Comparison of ENCODE assay signal across 11 cellular contexts in genomic region chr1:156509424-156510035, GRCh38. TPM values are rescaled to one million over a fixed set of nuclear protein-coding genes. Genes with fewer than 3 reads are reported as not detected.
DNase-seq lines count a peak whose midpoint lies in the region; ATAC-seq and TF ChIP-seq lines count a peak whose summit lies in the region.
"Had no signal": no experiment of that assay in that cellular context is flagged by ENCODE, and none has a peak within 500 bp of the region (broad histone marks: within the 10 kb centered on the region; RNA-seq: fewer than 3 reads in every experiment).

No MANE protein-coding gene starts in this region.

- H3K4me3 Mint-ChIP-seq in natural killer cell treated with Interleukin-12 subunit alpha and Interleukin-12 subunit beta and Interleukin-15 and Interleukin-18, amount 100 ng/mL, for 72 hours, result no peak overlapping the region
- H3K4me3 Mint-ChIP-seq in natural killer cell, result no peak overlapping the region
- H3K4me3 Mint-ChIP-seq: activated naive CD8-positive, alpha-beta T cell had no signal

- H3K27ac Mint-ChIP-seq in natural killer cell treated with Interleukin-12 subunit alpha and Interleukin-12 subunit beta and Interleukin-15 and Interleukin-18, amount 100 ng/mL, for 72 hours, result peak overlapping the region; percentile 88 to 97
- H3K27ac Mint-ChIP-seq in natural killer cell, result peak overlapping the region in 1 of 2 donors; percentile 91
- H3K27ac Mint-ChIP-seq: activated naive CD8-positive, alpha-beta T cell had no signal

- no peaks in the 10 kb centered on the region for H3K9me3 Mint-ChIP-seq in natural killer cell treated with Interleukin-12 subunit alpha and Interleukin-12 subunit beta and Interleukin-15 and Interleukin-18, amount 100 ng/mL, for 72 hours
- H3K9me3 Mint-ChIP-seq in natural killer cell, result no peaks in the 10 kb centered on the region

- H3K4me1 Mint-ChIP-seq in natural killer cell treated with Interleukin-12 subunit alpha and Interleukin-12 subunit beta and Interleukin-15 and Interleukin-18, amount 100 ng/mL, for 72 hours (ENCODE audit: low read depth in 2 of 2), result peaks cover 33 to 46% of the 10 kb centered on the region in 2 donors
- H3K4me1 Mint-ChIP-seq in natural killer cell, result peaks cover 36 to 48% of the 10 kb centered on the region in 2 donors

- H3K4me3 ChIP-seq in esophagus squamous epithelium, result no peak overlapping the region
- H3K4me3 ChIP-seq in aorta (ENCODE audit: low read length in 2 of 2), result no peak overlapping the region

- 84 to 87% methylated on average over 5 to 9 of the region's 9 CpGs for WGBS in esophagus squamous epithelium, 2 donors
- 87 to 88% methylated on average over 9 of the region's 9 CpGs for WGBS in aorta, 2 donors

- intact Hi-C loops in natural killer cell (cut with micrococcal nuclease), result no loop called here
- intact Hi-C loops in esophagus squamous epithelium (cut with DNase I), result no loop called here
- intact Hi-C loops in posterior cingulate gyrus (cut with DNase I), result loop anchor here (5.0 kb wide), 2 partner anchors 63 to 83 kb away; partner anchors contain the start of genes IQGAP3 and NAXE
- intact Hi-C loops in aorta (cut with DNase I), result loop anchor here in 1 of 2 donors (5.0 kb wide), 1 partner anchor 83 kb away; the partner anchor contains the start of gene NAXE

- no peak for ATAC-seq in natural killer cell treated with Interleukin-12 subunit alpha and Interleukin-12 subunit beta and Interleukin-15 and Interleukin-18, amount 100 ng/mL, for 72 hours
- ATAC-seq in natural killer cell, result no peak
- ATAC-seq in aorta (ENCODE audit: low FRiP score), result no peak
- ATAC-seq in GM21390 (IDR thresholded peaks at IDR 0.05; ENCODE audit: unreplicated experiment), result no peak

- H3K36me3 ChIP-seq in esophagus squamous epithelium, result no peaks in the 10 kb centered on the region
- no peaks in the 10 kb centered on the region for H3K36me3 ChIP-seq in aorta (ENCODE audit: control insufficient read depth in 1 of 2, insufficient read depth in 2 of 2, low read length in 1 of 2)

- no peak for TF ChIP-seq POLR2A in esophagus squamous epithelium (IDR thresholded peaks at IDR 0.05)

- no peaks in the 10 kb centered on the region for H3K36me3 Mint-ChIP-seq in natural killer cell treated with Interleukin-12 subunit alpha and Interleukin-12 subunit beta and Interleukin-15 and Interleukin-18, amount 100 ng/mL, for 72 hours
- H3K36me3 Mint-ChIP-seq in natural killer cell, result no peaks in the 10 kb centered on the region
- H3K36me3 Mint-ChIP-seq: activated naive CD8-positive, alpha-beta T cell had no signal

- H3K4me1 ChIP-seq in esophagus squamous epithelium (peaks cover 8 to 73% (median 44%) of the 10 kb centered on the region in 3 donors), aorta (ENCODE audit: control insufficient read depth in 1 of 2, insufficient read depth in 2 of 2, low read length in 2 of 2) (peaks cover 0 to 2% of the 10 kb centered on the region in 2 donors)

- H3K9me3 ChIP-seq in esophagus squamous epithelium, result no peaks in the 10 kb centered on the region
- H3K9me3 ChIP-seq in aorta (ENCODE audit: control insufficient read depth, low read length), result no peaks in the 10 kb centered on the region

- peak; percentile 6 for DNase-seq in natural killer cell treated with Interleukin-12 subunit alpha and Interleukin-12 subunit beta and Interleukin-15 and Interleukin-18, amount 100 ng/mL, for 72 hours (ENCODE audit: low spot score)
- DNase-seq in natural killer cell, result no peak
- no peak for DNase-seq in esophagus squamous epithelium (lab: John Stamatoyannopoulos, UW)
- DNase-seq in posterior cingulate gyrus, result peak in 6 of 10 donors; percentile 55 to 94 (median 78)
- no peak for DNase-seq in aorta
- DNase-seq in NCI-H526 treated with DMSO at 0.1 percent for 48 hours (lab: John Stamatoyannopoulos, UW), result no peak
- no peak for DNase-seq in MV-4-11 (lab: John Stamatoyannopoulos, UW)
- DNase-seq: KBM-7, NCI-H2171 treated with DMSO at 0.1 percent for 48 hours had no signal

- no peaks in the 10 kb centered on the region for H3K27me3 Mint-ChIP-seq in natural killer cell treated with Interleukin-12 subunit alpha and Interleukin-12 subunit beta and Interleukin-15 and Interleukin-18, amount 100 ng/mL, for 72 hours
- no peaks in the 10 kb centered on the region for H3K27me3 Mint-ChIP-seq in natural killer cell (ENCODE audit: low read depth in 2 of 2)
- H3K27me3 Mint-ChIP-seq: activated naive CD8-positive, alpha-beta T cell had no signal

- H3K27ac ChIP-seq in esophagus squamous epithelium (peak overlapping the region; percentile 75 to 100 (median 90)), aorta (ENCODE audit: low read depth in 1 of 2, low read length in 2 of 2) (peak overlapping the region; percentile 87 to 98)

- no peaks in the 10 kb centered on the region for H3K27me3 ChIP-seq in esophagus squamous epithelium
- H3K27me3 ChIP-seq in aorta (ENCODE audit: control insufficient read depth in 1 of 2, insufficient read depth in 2 of 2, low read length in 1 of 2), result no peaks in the 10 kb centered on the region

- no peak for TF ChIP-seq CTCF in natural killer cell (IDR thresholded peaks at IDR 0.05)
- no peak for TF ChIP-seq CTCF in esophagus squamous epithelium (IDR thresholded peaks at IDR 0.05)

RNA-seq across cellular contexts. Expression of gene MEF2D, which starts 9.0 kb away (rescaled TPM):
- total RNA-seq in natural killer cell treated with Interleukin-12 subunit alpha and Interleukin-12 subunit beta and Interleukin-15 and Interleukin-18, amount 100 ng/mL, for 72 hours, result 10 to 100 TPM; 48.1 to 62.2 TPM
- total RNA-seq in natural killer cell, result 100 to 1,000 TPM; 232 to 298 (median 284) TPM
- total RNA-seq in esophagus squamous epithelium, result 10 to 100 TPM in 3 of 4 donors, 1 to 10 TPM in 1; 9.1 to 30.1 (median 12.1) TPM
- total RNA-seq in aorta, result 10 to 100 TPM; 82.1 to 95.8 TPM
- polyA plus RNA-seq in aorta, result 10 to 100 TPM in 1 of 2 donors, 1 to 10 TPM in 1; 8.1 to 27.4 TPM

Comparison
In these comparisons a context has a peak if more than half of its experiments do, and no peak if none do; other contexts are left out.
1. DNase-seq: peak in natural killer cell treated with Interleukin-12 subunit alpha and Interleukin-12 subunit beta and Interleukin-15 and Interleukin-18, amount 100 ng/mL, for 72 hours (single experiment) and posterior cingulate gyrus (6 of 10); none in natural killer cell (single experiment), esophagus squamous epithelium (single experiment), aorta (0 of 2), NCI-H526 treated with DMSO at 0.1 percent for 48 hours (single experiment) and MV-4-11 (single experiment).